Comparison of ENCODE assay signal across 18 cellular contexts in the genomic region with DNA sequence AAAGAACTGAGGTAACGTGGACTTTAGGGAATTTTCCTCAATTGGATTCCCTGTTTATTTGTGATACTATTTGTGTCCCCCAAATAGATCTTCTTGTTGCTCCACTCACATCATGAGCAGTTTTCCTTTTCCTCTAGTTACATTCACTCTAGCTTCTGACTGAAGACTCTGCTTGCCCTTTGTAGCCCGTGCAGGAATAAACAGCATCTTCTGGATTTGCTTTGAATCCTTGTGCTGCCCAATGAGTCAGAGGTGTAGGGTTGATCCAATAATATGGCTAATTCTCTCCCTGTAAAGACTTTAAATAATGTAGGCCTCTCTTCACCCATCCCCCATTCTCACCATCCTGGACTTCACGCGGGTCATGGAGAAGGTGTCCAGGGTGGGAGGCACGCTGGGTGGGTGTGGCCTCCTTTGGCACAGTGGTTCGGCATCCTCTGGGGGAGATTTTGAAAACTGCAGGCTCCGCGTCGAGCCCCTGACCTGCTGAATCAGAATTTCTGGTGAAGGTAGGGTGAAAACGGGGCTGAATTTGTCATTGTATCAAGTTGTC. TPM values are rescaled to one million over a fixed set of nuclear protein-coding genes. Genes with fewer than 3 reads are reported as not detected.
DNase-seq lines count a peak whose midpoint lies in the region; ATAC-seq and TF ChIP-seq lines count a peak whose summit lies in the region.
"Had no signal": no experiment of that assay in that cellular context is flagged by ENCODE, and none has a peak within 500 bp of the region (broad histone marks: within the 10 kb centered on the region; RNA-seq: fewer than 3 reads in every experiment).

No MANE protein-coding gene starts in this region.

- H3K4me1 Mint-ChIP-seq in T-helper 2 cell treated with Interferon-gamma antibody and Interleukin-4, amounts not matched to agents 5 μg/mL and 100 μg/mL, for 36 hours (ENCODE audit: low read depth): peaks cover 10% of the 10 kb centered on the region
- H3K4me1 Mint-ChIP-seq in chondrocyte (ENCODE audit: low read depth) (peaks cover 33% of the 10 kb centered on the region), immature natural killer cell (peaks cover 0 to 2% of the 10 kb centered on the region in 2 donors)
- peaks cover 62% of the 10 kb centered on the region for H3K4me1 Mint-ChIP-seq in stimulated activated naive CD8-positive, alpha-beta T cell treated with anti-CD3 and anti-CD28 coated beads, Interleukin-15, amount 100 ng/mL, for 72 hours

- TF ChIP-seq CTCF in chondrocyte (IDR thresholded peaks at IDR 0.05): no peak
- TF ChIP-seq CTCF in thoracic aorta (IDR thresholded peaks at IDR 0.05): peak; percentile 21

- H3K4me1 ChIP-seq in mesodermal cell (ENCODE audit: control insufficient read depth, insufficient read depth, low read length, poor library complexity, severe bottlenecking): peaks cover 23% of the 10 kb centered on the region
- peaks cover 3 to 70% of the 10 kb centered on the region in 2 donors for H3K4me1 ChIP-seq in thoracic aorta (ENCODE audit: control insufficient read depth in 1 of 2, low read depth in 2 of 2)
- H3K4me1 ChIP-seq: parathyroid adenoma had no signal

- no peaks in the 10 kb centered on the region for H3K36me3 ChIP-seq in mesodermal cell (ENCODE audit: control insufficient read depth, insufficient read depth, low read length)
- no peaks in the 10 kb centered on the region for H3K36me3 ChIP-seq in thoracic aorta
- H3K36me3 ChIP-seq: suprapubic skin had no signal

- no peaks in the 10 kb centered on the region for H3K9me3 ChIP-seq in mesodermal cell (ENCODE audit: control insufficient read depth, low read length)
- no peaks in the 10 kb centered on the region for H3K9me3 ChIP-seq in thoracic aorta
- H3K9me3 ChIP-seq: mucosa of descending colon, suprapubic skin had no signal

- peak overlapping the region; percentile 24 for H3K27ac Mint-ChIP-seq in T-helper 2 cell treated with Interferon-gamma antibody and Interleukin-4, amounts not matched to agents 5 μg/mL and 100 μg/mL, for 36 hours
- H3K27ac Mint-ChIP-seq in chondrocyte (ENCODE audit: unreplicated experiment): no peak overlapping the region
- H3K27ac Mint-ChIP-seq in immature natural killer cell: no peak overlapping the region
- no peak overlapping the region for H3K27ac Mint-ChIP-seq in stimulated activated naive CD8-positive, alpha-beta T cell treated with anti-CD3 and anti-CD28 coated beads, Interleukin-15, amount 100 ng/mL, for 72 hours
- H3K27ac Mint-ChIP-seq: activated naive CD8-positive, alpha-beta T cell treated with anti-CD3 and anti-CD28 coated beads for 36 hours; CD4-positive, alpha-beta T cell had no signal

- no peaks in the 10 kb centered on the region for H3K27me3 ChIP-seq in thoracic aorta (replicated peaks; ENCODE audit: insufficient read depth)

- WGBS in mesodermal cell (ENCODE audit: insufficient coverage in 2 of 2), 2 experiments: 2 to 9% methylated on average over 5 to 6 of the region's 10 CpGs

- H3K4me3 Mint-ChIP-seq in T-helper 2 cell treated with Interferon-gamma antibody and Interleukin-4, amounts not matched to agents 5 μg/mL and 100 μg/mL, for 36 hours: no peak overlapping the region
- H3K4me3 Mint-ChIP-seq in chondrocyte (ENCODE audit: unreplicated experiment) (peak overlapping the region; percentile 22), immature natural killer cell (no peak overlapping the region)
- H3K4me3 Mint-ChIP-seq in stimulated activated naive CD8-positive, alpha-beta T cell treated with anti-CD3 and anti-CD28 coated beads, Interleukin-15, amount 100 ng/mL, for 72 hours: no peak overlapping the region
- H3K4me3 Mint-ChIP-seq: activated naive CD8-positive, alpha-beta T cell treated with anti-CD3 and anti-CD28 coated beads for 36 hours; CD4-positive, alpha-beta T cell had no signal

- no peak overlapping the region for H3K4me3 ChIP-seq in mesodermal cell (ENCODE audit: extremely low read depth, insufficient read depth, low read length, poor library complexity, severe bottlenecking)
- peak overlapping the region; percentile 65 for H3K4me3 ChIP-seq in thoracic aorta
- H3K4me3 ChIP-seq: mucosa of descending colon had no signal

- DNase-seq in T-helper 2 cell treated with Interferon-gamma antibody and Interleukin-4, amounts not matched to agents 5 μg/mL and 100 μg/mL, for 36 hours (ENCODE audit: low spot score): no peak
- DNase-seq in T-helper 2 cell: no peak
- DNase-seq in chondrocyte (ENCODE audit: low spot score): no peak
- DNase-seq in thoracic aorta (ENCODE audit: low spot score): no peak
- no peak for DNase-seq in immature natural killer cell
- DNase-seq in stimulated activated naive CD8-positive, alpha-beta T cell treated with anti-CD3 and anti-CD28 coated beads, Interleukin-15, amount 100 ng/mL, for 72 hours: no peak
- DNase-seq: activated CD4-positive, alpha-beta T cell treated with anti-CD3 and anti-CD28 coated beads for 48 hours; activated naive CD8-positive, alpha-beta T cell treated with anti-CD3 and anti-CD28 coated beads for 36 hours; CD4-positive, alpha-beta T cell; cerebellar nuclear complex; mucosa of descending colon; NCI-H146 had no signal

- peaks cover 97% of the 10 kb centered on the region for H3K27me3 Mint-ChIP-seq in T-helper 2 cell treated with Interferon-gamma antibody and Interleukin-4, amounts not matched to agents 5 μg/mL and 100 μg/mL, for 36 hours (ENCODE audit: low read depth)
- H3K27me3 Mint-ChIP-seq in chondrocyte (ENCODE audit: low read depth): peaks cover 90% of the 10 kb centered on the region
- H3K27me3 Mint-ChIP-seq in immature natural killer cell (ENCODE audit: low read depth in 3 of 3): peaks cover 32 to 59% (median 56%) of the 10 kb centered on the region in 3 donors
- H3K27me3 Mint-ChIP-seq in stimulated activated naive CD8-positive, alpha-beta T cell treated with anti-CD3 and anti-CD28 coated beads, Interleukin-15, amount 100 ng/mL, for 72 hours: peaks cover 100% of the 10 kb centered on the region

- no peak for ATAC-seq in thoracic aorta (ENCODE audit: insufficient number of reproducible peaks, low FRiP score, low read depth)
- no peak for ATAC-seq in GM21576 (IDR thresholded peaks at IDR 0.05; ENCODE audit: unreplicated experiment)
- ATAC-seq in stimulated activated naive CD8-positive, alpha-beta T cell treated with anti-CD3 and anti-CD28 coated beads, Interleukin-15, amount 100 ng/mL, for 72 hours: no peak

- peaks cover 9% of the 10 kb centered on the region for H3K9me3 Mint-ChIP-seq in T-helper 2 cell treated with Interferon-gamma antibody and Interleukin-4, amounts not matched to agents 5 μg/mL and 100 μg/mL, for 36 hours
- H3K9me3 Mint-ChIP-seq in chondrocyte (ENCODE audit: low read depth) (peaks cover 4% of the 10 kb centered on the region), immature natural killer cell (peaks cover 0 to 36% (median 8%) of the 10 kb centered on the region in 6 donors)
- H3K9me3 Mint-ChIP-seq in stimulated activated naive CD8-positive, alpha-beta T cell treated with anti-CD3 and anti-CD28 coated beads, Interleukin-15, amount 100 ng/mL, for 72 hours: peaks cover 11 to 27% of the 10 kb centered on the region in 2 donors

- H3K27ac ChIP-seq in mesodermal cell (ENCODE audit: low read depth, low read length, severe bottlenecking) (peak overlapping the region; percentile 94), thoracic aorta (peak overlapping the region; percentile 88 to 95)
- H3K27ac ChIP-seq: parathyroid adenoma had no signal

- peaks cover 8% of the 10 kb centered on the region for H3K36me3 Mint-ChIP-seq in T-helper 2 cell treated with Interferon-gamma antibody and Interleukin-4, amounts not matched to agents 5 μg/mL and 100 μg/mL, for 36 hours (ENCODE audit: low read depth)
- peaks cover 9% of the 10 kb centered on the region for H3K36me3 Mint-ChIP-seq in chondrocyte (ENCODE audit: low read depth)
- H3K36me3 Mint-ChIP-seq in immature natural killer cell: peaks cover 0 to 12% (median 12%) of the 10 kb centered on the region in 3 donors

RNA-seq across cellular contexts. Expression of a gene that starts 9.0 kb away (rescaled TPM):
- total RNA-seq in chondrocyte (not detected in 3 replicates), thoracic aorta (10 to 100 TPM; 25.7 to 28.2 TPM)
- polyA plus RNA-seq in mesodermal cell (2013, experiment 1 of 2): 58.0 TPM
- 75.8 TPM for polyA plus RNA-seq in mesodermal cell (2013, experiment 2 of 2)
- polyA plus RNA-seq in immature natural killer cell: not detected
- total RNA-seq: activated naive CD8-positive, alpha-beta T cell treated with anti-CD3 and anti-CD28 coated beads for 36 hours; CD4-positive, alpha-beta T cell; glomerular endothelial cell had no signal
- polyA plus RNA-seq: keratinocyte had no signal

Comparison
In these comparisons a context has a peak if more than half of its experiments do, and no peak if none do; other contexts are left out.
1. RNA of a gene that starts 9.0 kb away (total RNA-seq): 25.7 to 28.2 TPM in thoracic aorta; not detected in chondrocyte; every median in the first group is over 10 times any median in the second.